ENCODE assay signal across 16 cellular contexts in the genomic region with DNA sequence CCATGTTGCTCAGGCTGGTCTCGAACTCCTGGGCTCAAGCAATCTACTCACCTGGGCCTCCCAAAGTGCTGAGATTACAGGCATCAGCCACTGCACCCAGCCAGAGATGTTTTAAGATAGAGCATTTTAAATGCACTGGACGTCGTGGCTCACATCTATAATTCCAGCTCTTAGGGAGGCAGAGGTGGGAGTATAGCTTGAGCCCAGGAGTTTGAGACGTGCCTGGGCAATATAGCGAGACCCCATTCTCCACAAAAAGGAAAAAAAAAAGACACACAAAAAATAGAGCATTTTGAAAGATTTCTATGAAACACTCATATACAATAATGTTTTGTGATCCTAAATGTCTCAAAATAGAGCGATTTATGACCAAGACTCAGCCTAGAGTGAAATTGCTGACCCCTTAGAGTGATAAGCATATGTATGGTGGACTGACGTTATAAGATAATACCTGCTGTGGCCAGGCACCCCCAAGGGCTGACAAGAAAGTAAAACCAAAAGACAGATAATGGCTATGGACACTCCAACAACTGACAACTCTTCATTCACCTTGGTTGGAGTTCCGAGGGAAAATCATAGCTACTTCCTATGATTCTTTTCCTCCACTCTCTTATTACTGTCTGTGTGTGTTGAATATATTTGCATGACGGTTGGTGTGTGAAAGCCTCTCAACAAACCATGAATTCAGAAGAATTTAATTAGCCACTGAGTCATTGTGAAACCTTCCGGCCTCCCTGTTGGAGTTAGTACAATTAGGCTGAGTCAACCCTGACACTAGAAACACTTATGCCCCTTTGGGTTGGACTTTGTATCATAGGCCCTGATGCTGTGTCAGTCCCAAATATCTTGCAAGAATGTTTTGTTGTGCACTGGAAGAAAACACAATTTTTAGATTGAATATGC.
DNase-seq lines count a peak whose midpoint lies in the region; ATAC-seq lines count a peak whose summit lies in the region.
"Had no signal": no experiment of that assay in that cellular context is flagged by ENCODE, and none has a peak within 500 bp of the region (broad histone marks: within the 10 kb centered on the region; RNA-seq: fewer than 3 reads in every experiment).

No MANE protein-coding gene starts in this region.

- no peaks in the 10 kb centered on the region for H3K36me3 Mint-ChIP-seq in effector memory CD8-positive, alpha-beta T cell (ENCODE audit: insufficient read depth)
- H3K36me3 Mint-ChIP-seq: activated naive CD8-positive, alpha-beta T cell treated with anti-CD3 and anti-CD28 coated beads for 36 hours had no signal

- no peaks in the 10 kb centered on the region for H3K27me3 Mint-ChIP-seq in effector memory CD8-positive, alpha-beta T cell
- H3K27me3 Mint-ChIP-seq: activated naive CD8-positive, alpha-beta T cell treated with anti-CD3 and anti-CD28 coated beads for 36 hours had no signal

- no peaks in the 10 kb centered on the region for H3K4me1 Mint-ChIP-seq in effector memory CD8-positive, alpha-beta T cell (ENCODE audit: low read depth in 2 of 2)
- H3K4me1 Mint-ChIP-seq: activated naive CD8-positive, alpha-beta T cell treated with anti-CD3 and anti-CD28 coated beads for 36 hours had no signal

- no peak overlapping the region for H3K27ac Mint-ChIP-seq in effector memory CD8-positive, alpha-beta T cell
- H3K27ac Mint-ChIP-seq: activated naive CD8-positive, alpha-beta T cell treated with anti-CD3 and anti-CD28 coated beads for 36 hours had no signal

- ATAC-seq in HG02798 (IDR thresholded peaks at IDR 0.05; ENCODE audit: poor library complexity, unreplicated experiment) (peak; percentile 45), GM18858 (IDR thresholded peaks at IDR 0.05; ENCODE audit: unreplicated experiment) (no peak)
- ATAC-seq in effector memory CD8-positive, alpha-beta T cell (replicated peaks), result no peak

- H3K9me3 Mint-ChIP-seq in effector memory CD8-positive, alpha-beta T cell, result peaks cover 9 to 11% of the 10 kb centered on the region in 2 donors
- H3K9me3 Mint-ChIP-seq: activated naive CD8-positive, alpha-beta T cell treated with anti-CD3 and anti-CD28 coated beads for 36 hours had no signal

- no peak overlapping the region for H3K4me3 Mint-ChIP-seq in effector memory CD8-positive, alpha-beta T cell
- H3K4me3 Mint-ChIP-seq: activated naive CD8-positive, alpha-beta T cell treated with anti-CD3 and anti-CD28 coated beads for 36 hours had no signal

- DNase-seq in Daoy (ENCODE audit: low read depth) (peak; percentile 72), RPMI7951 (ENCODE audit: low read depth) (peak; percentile 66), iris pigment epithelial cell (ENCODE audit: low read depth) (peak; percentile 12), NCI-H1436 treated with DMSO at 0.1 percent for 48 hours (lab: John Stamatoyannopoulos, UW) (no peak)
- no peak for DNase-seq in effector CD8-positive, alpha-beta T cell (lab: John Stamatoyannopoulos, UW)
- DNase-seq in effector memory CD8-positive, alpha-beta T cell, result no peak
- DNase-seq: activated CD4-positive, alpha-beta T cell treated with anti-CD3 and anti-CD28 coated beads for 4 hours; activated naive CD8-positive, alpha-beta T cell treated with anti-CD3 and anti-CD28 coated beads for 36 hours; BE2C; DMS79; head of caudate nucleus; NCI-H1092; posterior cingulate gyrus; T-helper 2 cell had no signal

Comparison
In these comparisons a context has a peak if more than half of its experiments do, and no peak if none do; other contexts are left out.
1. DNase-seq: peak in Daoy (single experiment), RPMI7951 (single experiment) and iris pigment epithelial cell (single experiment); none in NCI-H1436 treated with DMSO at 0.1 percent for 48 hours (single experiment), effector CD8-positive, alpha-beta T cell (single experiment) and effector memory CD8-positive, alpha-beta T cell (0 of 3).